In genomic region chr6:33320315-33321181, GRCh38 we compare ENCODE assay signal across 8 cellular contexts. TPM values are rescaled to one million over a fixed set of nuclear protein-coding genes. Genes with fewer than 3 reads are reported as not detected.
DNase-seq lines count a peak whose midpoint lies in the region; FAIRE-seq and TF ChIP-seq lines count a peak whose summit lies in the region.

No MANE protein-coding gene starts in this region.

- peaks cover 52% of the 10 kb centered on the region for H3K79me2 ChIP-seq in DOHH2 (ENCODE audit: control insufficient read depth, low read length)

- peaks cover 64% of the 10 kb centered on the region for H3K4me1 ChIP-seq in DOHH2 (ENCODE audit: control insufficient read depth, low read length)

- peaks cover 20% of the 10 kb centered on the region for H3K36me3 Mint-ChIP-seq in osteocyte (ENCODE audit: unreplicated experiment)

- H3K4me3 ChIP-seq in DOHH2 (ENCODE audit: low read length) = peak overlapping the region; percentile 85

- TF ChIP-seq CTCF in DOHH2 (IDR thresholded peaks at IDR 0.05; ENCODE audit: low read depth, low read length, poor library complexity, severe bottlenecking) (no peak), osteocyte (IDR thresholded peaks at IDR 0.05) (no peak)

- H3K27ac Mint-ChIP-seq in osteocyte (ENCODE audit: unreplicated experiment) = peak overlapping the region; percentile 12

- H3K9me2 ChIP-seq in DOHH2 (replicated peaks; ENCODE audit: control insufficient read depth, low read length) = no peaks in the 10 kb centered on the region

- FAIRE-seq in RCC 7860 (lab: Jason Lieb, UNC) (no peak), urothelium cell line (lab: Jason Lieb, UNC) (no peak)

- H3K27me3 ChIP-seq in DOHH2 (ENCODE audit: control insufficient read depth, low read length) = no peaks in the 10 kb centered on the region

- peaks cover 61% of the 10 kb centered on the region for H3K36me3 ChIP-seq in DOHH2 (ENCODE audit: control insufficient read depth, low read length)

- H3F3A ChIP-seq in DOHH2 (ENCODE audit: control insufficient read depth, insufficient read depth) = peaks cover 36% of the 10 kb centered on the region

- DNase-seq in RCC 7860 (ENCODE audit: low spot score) (peak; percentile 23), erythroblast (lab: John Stamatoyannopoulos, UW) (peak; percentile 37 to 78), osteocyte (ENCODE audit: extremely low spot score, unreplicated experiment) (no peak), urothelium cell line (ENCODE audit: low spot score) (no peak), SHP77 (lab: John Stamatoyannopoulos, UW) (no peak), GDM1 (lab: John Stamatoyannopoulos, UW) (no peak), T-helper 9 cell (no peak)

- peak overlapping the region; percentile 79; the same call in 1 of the 2 replicates for H3K27ac ChIP-seq in DOHH2 (ENCODE audit: low read depth, low read length)

- H3K4me1 Mint-ChIP-seq in osteocyte (ENCODE audit: unreplicated experiment) = peaks cover 55% of the 10 kb centered on the region

- H3K4me2 ChIP-seq in DOHH2 (ENCODE audit: low read length) = peak overlapping the region; percentile 90

- no peak for TF ChIP-seq POLR2A in erythroblast (IDR thresholded peaks at IDR 0.05; ENCODE audit: low read length)

- no peaks in the 10 kb centered on the region for H3K9me3 Mint-ChIP-seq in osteocyte (ENCODE audit: unreplicated experiment)

- H3K4me3 Mint-ChIP-seq in osteocyte (ENCODE audit: unreplicated experiment) = peak overlapping the region; percentile 68

- no peaks in the 10 kb centered on the region for H3K9me3 ChIP-seq in DOHH2 (ENCODE audit: control insufficient read depth, insufficient read depth, low read length)

- H3K27me3 Mint-ChIP-seq in osteocyte (ENCODE audit: unreplicated experiment) = no peaks in the 10 kb centered on the region

- 0 out of 2 replicates have a peak, but pooled peaks cover 7% of the 10 kb centered on the region for H4K20me1 ChIP-seq in DOHH2 (ENCODE audit: control insufficient read depth, insufficient read depth, low read depth, low read length)

RNA-seq across cellular contexts. Expression of gene DAXX, which starts 2.2 kb away (rescaled TPM):
- total RNA-seq in osteocyte = 30.1 and 30.4 TPM in 2 replicates

RNA-seq across cellular contexts. Expression of gene ZBTB22, which starts 3.0 kb away (rescaled TPM):
- 29.3 and 30.6 TPM in 2 replicates for total RNA-seq in osteocyte

RNA-seq across cellular contexts. Expression of gene TAPBP, which starts 6.7 kb away (rescaled TPM):
- total RNA-seq in osteocyte = 117 and 130 TPM in 2 replicates

RNA-seq across cellular contexts. Expression of gene RGL2, which starts 21.8 kb away (rescaled TPM):
- 72.4 and 77.6 TPM in 2 replicates for total RNA-seq in osteocyte

RNA-seq across cellular contexts. Expression of gene PFDN6, which starts 31.1 kb away (rescaled TPM):
- total RNA-seq in osteocyte = 29.7 and 30.3 TPM in 2 replicates

Comparison
In these comparisons a context has a peak if more than half of its experiments do, and no peak if none do; other contexts are left out.
1. DNase-seq: peak in RCC 7860 (single experiment) and erythroblast (2 of 2); none in osteocyte (single experiment), urothelium cell line (single experiment), SHP77 (0 of 2), GDM1 (single experiment) and T-helper 9 cell (single experiment).